Comparison of ENCODE assay signal across 1 cellular context in the genomic region with DNA sequence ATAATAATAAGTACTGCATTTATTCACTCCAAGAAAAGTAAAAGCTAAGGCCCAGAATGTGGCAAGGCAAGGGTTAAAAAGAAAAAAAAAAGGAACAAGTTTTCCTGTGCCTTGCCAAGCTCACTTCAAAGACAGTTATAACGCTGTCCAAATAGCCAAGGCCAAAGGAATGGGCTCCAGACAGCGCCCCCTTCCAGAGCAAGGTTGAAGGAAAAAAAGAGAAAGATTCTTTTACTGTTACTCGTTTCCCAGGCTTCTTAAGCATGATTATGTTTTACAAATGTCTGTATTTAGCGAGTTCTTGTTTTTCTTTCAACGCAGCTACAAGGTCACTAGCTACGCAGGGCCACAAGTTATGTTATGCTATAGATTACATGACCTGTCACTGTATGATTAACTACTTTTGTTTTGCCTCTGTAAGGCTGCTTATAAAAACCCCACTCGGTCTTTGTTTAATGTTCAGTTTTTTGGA.
TF ChIP-seq lines count a peak whose summit lies in the region.

No MANE protein-coding gene starts in this region.

TF ChIP-seq in GM23338, 12 proteins besides CTCF, POLR2A, EP300 and RAD21 (continued from another document):
- TF ChIP-seq ZNF462 (CRISPR knock-in tag; IDR thresholded peaks at IDR 0.05): no peak
- no peak for TF ChIP-seq EZH2 (IDR thresholded peaks at IDR 0.05; ENCODE audit: low read depth, unreplicated experiment)
- TF ChIP-seq, protein P1, sequence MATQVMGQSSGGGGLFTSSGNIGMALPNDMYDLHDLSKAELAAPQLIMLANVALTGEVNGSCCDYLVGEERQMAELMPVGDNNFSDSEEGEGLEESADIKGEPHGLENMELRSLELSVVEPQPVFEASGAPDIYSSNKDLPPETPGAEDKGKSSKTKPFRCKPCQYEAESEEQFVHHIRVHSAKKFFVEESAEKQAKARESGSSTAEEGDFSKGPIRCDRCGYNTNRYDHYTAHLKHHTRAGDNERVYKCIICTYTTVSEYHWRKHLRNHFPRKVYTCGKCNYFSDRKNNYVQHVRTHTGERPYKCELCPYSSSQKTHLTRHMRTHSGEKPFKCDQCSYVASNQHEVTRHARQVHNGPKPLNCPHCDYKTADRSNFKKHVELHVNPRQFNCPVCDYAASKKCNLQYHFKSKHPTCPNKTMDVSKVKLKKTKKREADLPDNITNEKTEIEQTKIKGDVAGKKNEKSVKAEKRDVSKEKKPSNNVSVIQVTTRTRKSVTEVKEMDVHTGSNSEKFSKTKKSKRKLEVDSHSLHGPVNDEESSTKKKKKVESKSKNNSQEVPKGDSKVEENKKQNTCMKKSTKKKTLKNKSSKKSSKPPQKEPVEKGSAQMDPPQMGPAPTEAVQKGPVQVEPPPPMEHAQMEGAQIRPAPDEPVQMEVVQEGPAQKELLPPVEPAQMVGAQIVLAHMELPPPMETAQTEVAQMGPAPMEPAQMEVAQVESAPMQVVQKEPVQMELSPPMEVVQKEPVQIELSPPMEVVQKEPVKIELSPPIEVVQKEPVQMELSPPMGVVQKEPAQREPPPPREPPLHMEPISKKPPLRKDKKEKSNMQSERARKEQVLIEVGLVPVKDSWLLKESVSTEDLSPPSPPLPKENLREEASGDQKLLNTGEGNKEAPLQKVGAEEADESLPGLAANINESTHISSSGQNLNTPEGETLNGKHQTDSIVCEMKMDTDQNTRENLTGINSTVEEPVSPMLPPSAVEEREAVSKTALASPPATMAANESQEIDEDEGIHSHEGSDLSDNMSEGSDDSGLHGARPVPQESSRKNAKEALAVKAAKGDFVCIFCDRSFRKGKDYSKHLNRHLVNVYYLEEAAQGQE (IDR thresholded peaks at IDR 0.05; ENCODE audit: unreplicated experiment): no peak
- no peak for TF ChIP-seq ETS1 (IDR thresholded peaks at IDR 0.05)
- no peak for TF ChIP-seq ZNF114 (CRISPR knock-in tag; IDR thresholded peaks at IDR 0.05)
- no peak for TF ChIP-seq CREB1 (CRISPR knock-in tag; IDR thresholded peaks at IDR 0.05; ENCODE audit: low read depth)
- TF ChIP-seq JUNB (IDR thresholded peaks at IDR 0.05; ENCODE audit: unreplicated experiment): no peak
- TF ChIP-seq POLR2AphosphoS5 (IDR thresholded peaks at IDR 0.05; ENCODE audit: low read depth): no peak
- TF ChIP-seq EZH2phosphoT487 (IDR thresholded peaks at IDR 0.05; ENCODE audit: unreplicated experiment): no peak
